Comparison of ENCODE assay signal across 13 cellular contexts in the genomic region with DNA sequence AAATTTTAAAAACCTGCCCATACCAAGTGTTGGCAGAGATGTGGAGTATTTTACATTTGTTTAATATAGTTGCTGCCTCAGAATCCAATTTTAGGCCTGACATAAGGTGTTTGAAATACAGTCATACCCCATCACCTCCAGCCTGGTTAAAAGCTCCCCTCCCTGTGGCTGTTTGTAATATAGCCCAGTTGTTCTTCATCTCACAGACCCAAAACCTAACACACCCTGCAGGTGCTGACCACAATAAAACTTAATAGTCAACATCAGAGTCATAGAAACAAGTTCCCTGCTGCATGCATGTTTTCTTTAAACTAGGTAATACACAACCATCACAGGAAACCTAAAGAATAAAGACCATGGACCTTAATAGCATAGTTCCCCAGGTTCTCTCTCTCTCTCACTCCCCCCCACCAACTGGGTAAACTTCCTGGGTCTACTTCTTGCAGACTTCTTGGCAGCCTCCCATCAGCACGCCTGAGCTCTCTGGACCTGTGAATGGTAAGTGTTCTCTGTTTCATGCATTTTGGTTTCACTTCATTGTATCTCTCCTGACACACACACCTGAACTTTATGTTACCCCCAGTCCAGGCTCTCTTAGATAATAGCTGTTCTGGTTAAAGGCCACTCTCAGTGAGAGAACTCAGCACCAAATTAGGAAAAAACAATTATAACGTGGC.
A peak's percentile ranks its signal among the peaks of the same experiment; 100 is the strongest.
DNase-seq lines count a peak whose midpoint lies in the region; ATAC-seq and TF ChIP-seq lines count a peak whose summit lies in the region.
"Had no signal": no experiment of that assay in that cellular context is flagged by ENCODE, and none has a peak within 500 bp of the region (broad histone marks: within the 10 kb centered on the region; RNA-seq: fewer than 3 reads in every experiment).

No MANE protein-coding gene starts in this region.

- intact Hi-C loops in lower lobe of right lung (cut with DNase I), result no loop called here

- no peak overlapping the region for H3K27ac ChIP-seq in lower lobe of right lung

- H3K36me3 ChIP-seq in lower lobe of right lung, result no peaks in the 10 kb centered on the region

- no peak for TF ChIP-seq CTCF in lower lobe of right lung (IDR thresholded peaks at IDR 0.05)

- peak; percentile 65 for ATAC-seq in GM19025 (IDR thresholded peaks at IDR 0.05; ENCODE audit: low read depth, unreplicated experiment)
- peak; percentile 91 for ATAC-seq in GM21786 (IDR thresholded peaks at IDR 0.05; ENCODE audit: unreplicated experiment)
- peak; percentile 95 for ATAC-seq in HG03432 (IDR thresholded peaks at IDR 0.05; ENCODE audit: unreplicated experiment)
- ATAC-seq in lower lobe of right lung, result peak; percentile 74 to 77
- ATAC-seq: CD8-positive, alpha-beta T cell; left cardiac atrium had no signal

- no peak overlapping the region for H3K4me3 ChIP-seq in lower lobe of right lung

- DNase-seq in lower lobe of right lung (peak; percentile 71), anterior cingulate cortex (lab: John Stamatoyannopoulos, UW) (no peak), NCI-H2171 (lab: John Stamatoyannopoulos, UW) (no peak)
- no peak for DNase-seq in stimulated activated naive CD4-positive, alpha-beta T cell (lab: John Stamatoyannopoulos, UW)
- no peak for DNase-seq in activated naive CD4-positive, alpha-beta T cell treated with anti-CD3 and anti-CD28 coated beads, Interleukin-2, amount 50 U/mL, for 16 hours
- DNase-seq: activated T-cell treated with anti-CD3 and anti-CD28 coated beads, Interleukin-2, amount 50 U/mL, for 24 hours; left cardiac atrium; NCI-H1105 treated with DMSO at 0.1 percent for 48 hours; nucleus accumbens had no signal

- H3K4me1 ChIP-seq in lower lobe of right lung, result no peaks in the 10 kb centered on the region

- H3K9me3 ChIP-seq in lower lobe of right lung, result no peaks in the 10 kb centered on the region

- H3K27me3 ChIP-seq in lower lobe of right lung (ENCODE audit: low read depth), result no peaks in the 10 kb centered on the region
